ENCODE assay signal across 13 cellular contexts in genomic region chr7:92043098-92043497, GRCh38.
"Had no signal": no experiment of that assay in that cellular context is flagged by ENCODE, and none has a peak within 500 bp of the region (broad histone marks: within the 10 kb centered on the region; RNA-seq: fewer than 3 reads in every experiment).

No MANE protein-coding gene starts in this region.

- ATAC-seq: activated CD4-positive, CD25-positive, alpha-beta regulatory T cell treated with anti-CD3 and anti-CD28 coated beads, Interleukin-2, amount 50 U/mL, for 24 hours had no signal

- H3K4me3 ChIP-seq: skin epidermis, suprapubic skin, upper lobe of left lung had no signal

- H3K27me3 ChIP-seq: suprapubic skin, upper lobe of left lung had no signal

- DNase-seq: activated naive CD4-positive, alpha-beta T cell; activated naive CD8-positive, alpha-beta T cell treated with anti-CD3 and anti-CD28 coated beads, Interleukin-2, amount 10 ng/mL, durations not matched to agents 7 days and 5 days; effector memory CD4-positive, alpha-beta T cell; hippocampal formation; kidney; mesendoderm; stimulated activated CD4-positive, alpha-beta T cell treated with anti-CD3 and anti-CD28 coated beads, Interleukin-4, amount 100 ng/mL, for 24 hours; stimulated activated naive CD4-positive, alpha-beta T cell; upper lobe of left lung had no signal

- H3K9me3 ChIP-seq: suprapubic skin, upper lobe of left lung had no signal

- H3K27ac ChIP-seq: epithelial cell of prostate, skin epidermis, suprapubic skin, upper lobe of left lung had no signal

- H3K4me1 ChIP-seq: suprapubic skin, upper lobe of left lung had no signal
